19 cellular contexts compared by ENCODE assay signal in genomic region chr15:37877851-37878577, GRCh38. TPM values are rescaled to one million over a fixed set of nuclear protein-coding genes. Genes with fewer than 3 reads are reported as not detected.
A peak's percentile ranks its signal among the peaks of the same experiment; 100 is the strongest.
DNase-seq lines count a peak whose midpoint lies in the region; FAIRE-seq and TF ChIP-seq lines count a peak whose summit lies in the region.
"Had no signal": no experiment of that assay in that cellular context is flagged by ENCODE, and none has a peak within 500 bp of the region (broad histone marks: within the 10 kb centered on the region; RNA-seq: fewer than 3 reads in every experiment).

No MANE protein-coding gene starts in this region.

- no peak overlapping the region for H3K27ac Mint-ChIP-seq in type B pancreatic cell
- H3K27ac Mint-ChIP-seq: natural killer cell treated with Interleukin-12 subunit alpha and Interleukin-12 subunit beta and Interleukin-15 and Interleukin-18, amount 100 ng/mL, for 72 hours had no signal

- H3K36me3 Mint-ChIP-seq in type B pancreatic cell, result no peaks in the 10 kb centered on the region
- H3K36me3 Mint-ChIP-seq: natural killer cell treated with Interleukin-12 subunit alpha and Interleukin-12 subunit beta and Interleukin-15 and Interleukin-18, amount 100 ng/mL, for 72 hours had no signal

- intact Hi-C loops in kidney (cut with DNase I), result no loop called here

- H3K9ac ChIP-seq in kidney (ENCODE audit: low read length in 2 of 2), result no peak overlapping the region

- DNase-seq in AG04449 (ENCODE audit: low read depth, low spot score) (peak; percentile 76), HS-5 (ENCODE audit: low read depth) (peak; percentile 93), astrocyte of the hippocampus (ENCODE audit: low read depth, low spot score) (peak; percentile 47), iris pigment epithelial cell (ENCODE audit: low read depth) (peak; percentile 92), kidney (no peak), ACHN (no peak), SIG-M5 treated with dmso at 0.1 percent for 504 hours (lab: John Stamatoyannopoulos, UW; ENCODE audit: unreplicated experiment) (no peak), type B pancreatic cell (ENCODE audit: extremely low spot score, unreplicated experiment) (no peak)
- DNase-seq: activated CD8-positive, alpha-beta memory T cell treated with anti-CD3 and anti-CD28 coated beads, Interleukin-2, amount 50 U/mL, for 48 hours; anterior cingulate cortex; C1 segment of cervical spinal cord; NCI-H1092; NCI-H526; SIG-M5; small intestine; upper lobe of left lung had no signal

- H3K4me1 ChIP-seq in kidney (ENCODE audit: control insufficient read depth in 1 of 2, insufficient read depth in 1 of 2, low read depth in 1 of 2, low read length in 2 of 2), result no peaks in the 10 kb centered on the region
- H3K4me1 ChIP-seq: upper lobe of left lung had no signal

- CTCF ChIA-PET in AG04449 (lab: Yijun Ruan, JAX), result interaction anchor here (0.9 to 6.4 kb wide), 8 partner anchors 10 to 743 kb away, joined by 3 to 82 read pairs (median 6); no protein-coding TSS in a partner anchor

- no peak overlapping the region for H3K27ac ChIP-seq in kidney (ENCODE audit: low read depth in 2 of 2, low read length in 2 of 2)
- H3K27ac ChIP-seq: upper lobe of left lung had no signal

- no peaks in the 10 kb centered on the region for H3K36me3 ChIP-seq in kidney (ENCODE audit: control insufficient read depth in 1 of 2, insufficient read depth in 2 of 2, low read length in 2 of 2)
- H3K36me3 ChIP-seq: upper lobe of left lung had no signal

- in situ Hi-C loops in ACHN (cut with HindIII; ENCODE audit: low pct_ligation_motif_present, low pct_unique_long_range_greater_than_20kb, low sequenced_read_pairs), result no loop called here

- POLR2A ChIA-PET in AG04449 (lab: Yijun Ruan, JAX), result no interaction called here

- H3K9me3 ChIP-seq in kidney (ENCODE audit: control insufficient read depth in 1 of 2, low read length in 2 of 2), result no peaks in the 10 kb centered on the region
- H3K9me3 ChIP-seq: upper lobe of left lung had no signal

- H3K4me3 Mint-ChIP-seq in type B pancreatic cell, result no peak overlapping the region
- H3K4me3 Mint-ChIP-seq: natural killer cell treated with Interleukin-12 subunit alpha and Interleukin-12 subunit beta and Interleukin-15 and Interleukin-18, amount 100 ng/mL, for 72 hours had no signal

- H3K9me3 Mint-ChIP-seq in type B pancreatic cell, result no peaks in the 10 kb centered on the region
- H3K9me3 Mint-ChIP-seq: natural killer cell treated with Interleukin-12 subunit alpha and Interleukin-12 subunit beta and Interleukin-15 and Interleukin-18, amount 100 ng/mL, for 72 hours had no signal

- H3K4me3 ChIP-seq in AG04449 (ENCODE audit: low read depth, low read length) (no peak overlapping the region), kidney (ENCODE audit: low read length in 2 of 2) (no peak overlapping the region)
- H3K4me3 ChIP-seq: upper lobe of left lung had no signal

- no peak for TF ChIP-seq CTCF in AG04449 (IDR thresholded peaks at IDR 0.05; ENCODE audit: insufficient read depth, low read length, missing control alignments)
- TF ChIP-seq CTCF in kidney (IDR thresholded peaks at IDR 0.05; ENCODE audit: borderline replicate concordance, extremely low read depth, insufficient read depth), result no peak
- no peak for TF ChIP-seq CTCF in type B pancreatic cell (conservative IDR thresholded peaks at IDR 0.05)

- peaks cover 35% of the 10 kb centered on the region for H3K4me1 Mint-ChIP-seq in type B pancreatic cell (ENCODE audit: unreplicated experiment)

- H3K27me3 Mint-ChIP-seq in type B pancreatic cell, result peaks cover 3% of the 10 kb centered on the region

- FAIRE-seq in kidney (lab: Jason Lieb, UNC), result no peak
- FAIRE-seq: small intestine had no signal

RNA-seq across cellular contexts. Expression of gene TMCO5A, which starts 56.4 kb away (rescaled TPM):
- not detected for total RNA-seq in kidney
- polyA plus RNA-seq in kidney (ENCODE audit: insufficient read depth, low read depth, low replicate concordance), result not detected
- not detected in 2 replicates for total RNA-seq in type B pancreatic cell (ENCODE audit: low replicate concordance)
- total RNA-seq: epithelial cell of proximal tubule; kidney epithelial cell; natural killer cell treated with Interleukin-12 subunit alpha and Interleukin-12 subunit beta and Interleukin-15 and Interleukin-18, amount 100 ng/mL, for 72 hours had no signal
- polyA plus RNA-seq: small intestine had no signal

Comparison
In these comparisons a context has a peak if more than half of its experiments do, and no peak if none do; other contexts are left out.
1. DNase-seq: peak in AG04449 (single experiment), HS-5 (single experiment), astrocyte of the hippocampus (single experiment) and iris pigment epithelial cell (single experiment); none in kidney (single experiment), ACHN (single experiment), SIG-M5 treated with dmso at 0.1 percent for 504 hours (single experiment) and type B pancreatic cell (single experiment).